25 cellular contexts compared by ENCODE assay signal in the genomic region with DNA sequence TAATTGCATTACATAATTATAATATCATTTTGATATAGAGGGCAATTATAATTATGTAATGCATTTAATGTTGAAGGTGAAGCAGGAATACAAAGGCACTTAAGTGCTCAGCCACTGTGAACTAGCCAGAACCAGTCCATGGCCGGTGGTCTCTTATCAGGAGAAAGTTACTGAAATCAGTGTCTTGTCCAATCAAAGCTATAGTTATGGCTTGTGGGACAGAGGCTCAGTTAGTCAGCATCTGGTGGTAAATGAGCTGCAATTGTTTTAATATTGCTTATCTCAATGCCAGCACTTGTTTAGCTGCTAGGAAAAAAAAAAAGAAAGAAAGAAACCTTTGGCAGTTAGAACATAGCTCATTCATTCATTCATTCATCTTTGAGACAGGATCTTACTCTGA. TPM values are rescaled to one million over a fixed set of nuclear protein-coding genes. Genes with fewer than 3 reads are reported as not detected.
"Had no signal": no experiment of that assay in that cellular context is flagged by ENCODE, and none has a peak within 500 bp of the region (broad histone marks: within the 10 kb centered on the region; RNA-seq: fewer than 3 reads in every experiment).

No MANE protein-coding gene starts in this region.

- ATAC-seq: esophagus mucosa, gastrocnemius medialis, heart right ventricle, left cardiac atrium, left lung, left ventricle myocardium superior, lower lobe of right lung, mucosa of descending colon had no signal

- FAIRE-seq: endothelial cell of umbilical vein, islet of Langerhans, keratinocyte had no signal

- H3K27me3 ChIP-seq: dorsolateral prefrontal cortex, esophagus squamous epithelium, gastrocnemius medialis had no signal

- H3K36me3 ChIP-seq: esophagus squamous epithelium, gastrocnemius medialis, heart right ventricle, left lung, lower lobe of right lung had no signal

- H3K4me3 ChIP-seq: coronary artery, dorsolateral prefrontal cortex, esophagus squamous epithelium, gastrocnemius medialis, heart right ventricle, left lung, lower lobe of right lung, mucosa of descending colon had no signal

- H3K27ac ChIP-seq: coronary artery, dorsolateral prefrontal cortex, esophagus squamous epithelium, gastrocnemius medialis, heart right ventricle, left lung, lower lobe of right lung had no signal

- H3K9me3 ChIP-seq: esophagus squamous epithelium, gastrocnemius medialis, heart right ventricle, left lung, lower lobe of right lung, mucosa of descending colon had no signal

- DNase-seq: dermis blood vessel endothelial cell; dorsolateral prefrontal cortex; effector CD4-positive, alpha-beta T cell; effector memory CD4-positive, alpha-beta T cell; esophagus squamous epithelium; foreskin fibroblast; foreskin melanocyte; gastrocnemius medialis; glutamatergic neuron; head of caudate nucleus; heart right ventricle; hippocampal formation; left cardiac atrium; left lung; left ventricle myocardium superior; lower lobe of right lung; mesenchymal stem cell; mucosa of descending colon; naive B cell had no signal

RNA-seq across cellular contexts. Expression of a gene that starts 21.8 kb away (rescaled TPM):
- total RNA-seq: dermis blood vessel endothelial cell, endothelial cell of umbilical vein, lung microvascular endothelial cell had no signal
- polyA plus RNA-seq: endothelial cell of umbilical vein had no signal
